Comparison of ENCODE assay signal across 8 cellular contexts in genomic region chr6:7911345-7911725, GRCh38. TPM values are rescaled to one million over a fixed set of nuclear protein-coding genes. Genes with fewer than 3 reads are reported as not detected.
DNase-seq lines count a peak whose midpoint lies in the region; TF ChIP-seq lines count a peak whose summit lies in the region.

No MANE protein-coding gene starts in this region.

- no peak overlapping the region for H3K23ac ChIP-seq in mesenchymal stem cell (ENCODE audit: low read length in 2 of 2)

- H2BK12ac ChIP-seq in mesenchymal stem cell (ENCODE audit: low read length in 2 of 2): no peak overlapping the region

- no peak overlapping the region for H2BK120ac ChIP-seq in mesenchymal stem cell (ENCODE audit: low read depth, low read length)

- peak overlapping the region; percentile 62 for H3K4me2 ChIP-seq in mesenchymal stem cell (ENCODE audit: low read length, poor library complexity, severe bottlenecking)

- H3K27me3 ChIP-seq in breast epithelium (no peaks in the 10 kb centered on the region), mesenchymal stem cell (ENCODE audit: control insufficient read depth in 1 of 2, insufficient read depth in 1 of 2, low read length in 2 of 2) (peaks cover 0 to 25% of the 10 kb centered on the region in 2 experiments)

- H3K18ac ChIP-seq in mesenchymal stem cell (ENCODE audit: low read depth in 1 of 2, low read length in 2 of 2): peak overlapping the region in 1 of 2 experiments; percentile 67

- H4K91ac ChIP-seq in mesenchymal stem cell (ENCODE audit: low read length): peak overlapping the region; percentile 41

- H3K9me3 ChIP-seq in KOPT-K1 (ENCODE audit: insufficient read depth, low read length, poor library complexity, severe bottlenecking): no peaks in the 10 kb centered on the region
- H3K9me3 ChIP-seq in breast epithelium: no peaks in the 10 kb centered on the region
- no peaks in the 10 kb centered on the region for H3K9me3 ChIP-seq in mesenchymal stem cell (ENCODE audit: control insufficient read depth, low read length)

- H2BK5ac ChIP-seq in mesenchymal stem cell (ENCODE audit: low read depth, low read length, poor library complexity, severe bottlenecking): no peak overlapping the region

- H2AK5ac ChIP-seq in mesenchymal stem cell (ENCODE audit: low read length, severe bottlenecking): no peak overlapping the region

- TF ChIP-seq CTCF in AG09309 (IDR thresholded peaks at IDR 0.05; ENCODE audit: control insufficient read depth, insufficient read depth, low read depth, low read length, missing control alignments) (no peak), breast epithelium (IDR thresholded peaks at IDR 0.05) (no peak)

- peak overlapping the region; percentile 61 for H3K4me3 ChIP-seq in AG09309 (ENCODE audit: control insufficient read depth, low read depth, low read length)
- H3K4me3 ChIP-seq in breast epithelium: peak overlapping the region; percentile 71 to 100 (median 88)
- peak overlapping the region; percentile 85 to 93 for H3K4me3 ChIP-seq in mesenchymal stem cell (ENCODE audit: insufficient read depth in 1 of 2, low read depth in 1 of 2, low read length in 2 of 2)

- H3K79me1 ChIP-seq in mesenchymal stem cell (replicated peaks; ENCODE audit: low read length, poor library complexity, severe bottlenecking): peaks cover 13% of the 10 kb centered on the region

- DNase-seq in AG09309 (ENCODE audit: low read depth): no peak
- DNase-seq in breast epithelium (ENCODE audit: low spot score in 2 of 2): no peak
- no peak for DNase-seq in mesenchymal stem cell
- DNase-seq in NCI-H226: no peak
- no peak for DNase-seq in HuH-7.5 (ENCODE audit: low spot score)
- DNase-seq in hippocampal formation (lab: John Stamatoyannopoulos, UW): no peak
- DNase-seq in NCI-H2196 treated with DMSO at 0.1 percent for 48 hours (lab: John Stamatoyannopoulos, UW; ENCODE audit: unreplicated experiment): no peak

- 81% methylated on average over 11 of the region's 11 CpGs for WGBS in mesenchymal stem cell

- H3K27ac ChIP-seq in KOPT-K1 (ENCODE audit: low read depth, low read length, poor library complexity, severe bottlenecking): peak overlapping the region; percentile 45
- H3K27ac ChIP-seq in breast epithelium: peak overlapping the region; percentile 76 to 83
- H3K27ac ChIP-seq in mesenchymal stem cell (ENCODE audit: low read length, poor library complexity, severe bottlenecking): no peak overlapping the region

- H3K4me1 ChIP-seq in breast epithelium (no peaks in the 10 kb centered on the region), mesenchymal stem cell (ENCODE audit: control insufficient read depth, insufficient read depth, low read depth, low read length) (peaks cover 16% of the 10 kb centered on the region)

- no peak for TF ChIP-seq POLR2A in breast epithelium (IDR thresholded peaks at IDR 0.05)

- peak overlapping the region; percentile 99 for H4K8ac ChIP-seq in mesenchymal stem cell (ENCODE audit: low read length)

- peak overlapping the region; percentile 91 for H3K9ac ChIP-seq in mesenchymal stem cell (ENCODE audit: low read length)

- H3K4ac ChIP-seq in mesenchymal stem cell (ENCODE audit: low read depth in 1 of 2, low read length in 2 of 2): peak overlapping the region; percentile 5 to 91

- H3K14ac ChIP-seq in mesenchymal stem cell (ENCODE audit: low read length in 2 of 2): no peak overlapping the region

- H3K36me3 ChIP-seq in KOPT-K1 (ENCODE audit: insufficient read depth, low read length) (no peaks in the 10 kb centered on the region), breast epithelium (no peaks in the 10 kb centered on the region), mesenchymal stem cell (ENCODE audit: control insufficient read depth in 1 of 2, insufficient read depth in 2 of 2, low read depth in 1 of 2, low read length in 2 of 2) (peaks cover 0 to 2% of the 10 kb centered on the region in 2 experiments)

- H2BK15ac ChIP-seq in mesenchymal stem cell (ENCODE audit: low read depth, poor library complexity, severe bottlenecking): peak overlapping the region; percentile 19

- intact Hi-C loops in breast epithelium (cut with DNase I; ENCODE audit: low total_unique reads): no loop called here

- H2AFZ ChIP-seq in mesenchymal stem cell (ENCODE audit: low read depth, low read length): peak overlapping the region; percentile 39

RNA-seq across cellular contexts. Expression of gene TXNDC5, which starts 0.7 kb away (rescaled TPM):
- 100 to 1,000 TPM; 123 to 191 (median 165) TPM for total RNA-seq in breast epithelium
- polyA plus RNA-seq in mesenchymal stem cell (2013, experiment 1 of 2): 242 TPM
- 248 TPM for polyA plus RNA-seq in mesenchymal stem cell (2013, experiment 2 of 2)
